In the genomic region with DNA sequence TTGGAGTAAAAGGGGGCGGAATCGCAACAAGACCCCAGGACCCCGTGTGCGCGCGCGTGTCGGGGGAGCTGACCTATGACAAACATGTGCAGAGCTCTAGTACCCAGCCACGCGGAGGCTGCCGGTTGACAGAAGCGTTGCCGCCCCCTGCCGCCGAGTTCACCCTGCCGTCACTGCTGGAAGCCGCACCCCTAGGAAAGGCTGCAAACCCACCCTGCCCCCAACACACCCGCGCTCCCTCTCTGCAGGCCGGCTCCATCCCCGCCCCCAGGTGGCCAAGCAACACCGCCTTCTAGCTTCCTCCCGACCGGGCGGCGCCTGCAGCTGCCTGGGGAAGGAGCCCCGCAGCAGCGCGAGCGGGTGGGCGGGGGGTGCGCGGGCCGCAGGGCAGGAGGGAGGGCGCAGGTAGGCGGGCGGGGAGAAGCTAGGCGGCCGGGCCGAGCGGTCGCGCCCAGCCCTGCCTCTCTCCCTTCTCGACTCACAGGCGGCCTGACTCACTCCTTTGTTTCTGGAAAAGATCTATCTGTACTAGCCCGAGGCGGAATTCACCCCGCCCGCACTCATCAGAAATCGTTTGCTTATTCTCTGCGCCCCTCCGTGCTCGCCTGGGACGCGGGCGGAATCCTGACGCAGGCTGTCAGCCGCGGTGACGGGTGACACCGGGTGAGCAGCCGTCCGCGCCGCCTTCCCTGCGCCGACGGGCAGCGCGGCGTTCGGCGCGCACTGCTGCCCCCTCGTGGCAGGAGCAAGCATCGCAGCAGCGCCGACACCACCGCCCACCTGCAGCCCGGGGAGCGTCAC, we compare ENCODE assay signal across 8 cellular contexts.
DNase-seq lines count a peak whose midpoint lies in the region; ATAC-seq and TF ChIP-seq lines count a peak whose summit lies in the region.

No MANE protein-coding gene starts in this region.

- no peaks in the 10 kb centered on the region for H3K79me2 ChIP-seq in osteoblast (ENCODE audit: insufficient read depth, low read length)

- H4K20me1 ChIP-seq in osteoblast (ENCODE audit: insufficient read depth, low read length): no peaks in the 10 kb centered on the region

- intact Hi-C loops in head of caudate nucleus (cut with DNase I): loop anchor here (5.0 to 10.0 kb wide), 2 partner anchors 92 to 549 kb away; no protein-coding TSS in a partner anchor

- H3K4me2 ChIP-seq in osteoblast (ENCODE audit: insufficient read depth, low read length): peak overlapping the region; percentile 94

- peak overlapping the region; percentile 58 for H3K9ac ChIP-seq in SK-N-MC (ENCODE audit: insufficient read length)

- H3K4me1 ChIP-seq in osteoblast (ENCODE audit: insufficient read depth, low read length) (peaks cover 29% of the 10 kb centered on the region), thoracic aorta (ENCODE audit: control insufficient read depth in 1 of 2, low read depth in 2 of 2) (peaks cover 0 to 9% of the 10 kb centered on the region in 2 donors)

- peak overlapping the region; percentile 83 for H3K4me3 Mint-ChIP-seq in activated naive CD4-positive, alpha-beta T cell treated with anti-CD3 and anti-CD28 coated beads, Interleukin-2, amount 50 U/mL, for 24 hours

- H2AFZ ChIP-seq in osteoblast (ENCODE audit: low read length): peak overlapping the region; percentile 54

- peaks cover 21% of the 10 kb centered on the region for H3K4me1 Mint-ChIP-seq in activated naive CD4-positive, alpha-beta T cell treated with anti-CD3 and anti-CD28 coated beads, Interleukin-2, amount 50 U/mL, for 24 hours

- peak; percentile 94 for DNase-seq in NCI-H1092 (lab: John Stamatoyannopoulos, UW)
- DNase-seq in SK-N-MC (ENCODE audit: low read depth, low spot score): no peak
- DNase-seq in head of caudate nucleus: peak; percentile 67 to 94 (median 86)
- DNase-seq in osteoblast (ENCODE audit: insufficient read length, low spot score, missing footprints): peak; percentile 96
- peak; percentile 69 for DNase-seq in thoracic aorta (ENCODE audit: low spot score)

- TF ChIP-seq CTCF in GM12801 (IDR thresholded peaks at IDR 0.05; ENCODE audit: extremely low read depth, insufficient read length) (peak; percentile 97), osteoblast (IDR thresholded peaks at IDR 0.05; ENCODE audit: extremely low read depth, low read depth, low read length) (peak; percentile 97), thoracic aorta (IDR thresholded peaks at IDR 0.05) (peak; percentile 98)

- no peaks in the 10 kb centered on the region for H3K27me3 Mint-ChIP-seq in activated naive CD4-positive, alpha-beta T cell treated with anti-CD3 and anti-CD28 coated beads, Interleukin-2, amount 50 U/mL, for 24 hours

- H3K9me3 Mint-ChIP-seq in activated naive CD4-positive, alpha-beta T cell treated with anti-CD3 and anti-CD28 coated beads, Interleukin-2, amount 50 U/mL, for 24 hours: no peaks in the 10 kb centered on the region

- H3K27ac ChIP-seq in SK-N-MC (no peak overlapping the region), osteoblast (ENCODE audit: low read depth, low read length) (peak overlapping the region; percentile 99), thoracic aorta (peak overlapping the region; percentile 85 to 92)

- no peaks in the 10 kb centered on the region for H3K27me3 ChIP-seq in osteoblast (ENCODE audit: insufficient read depth, low read length)
- H3K27me3 ChIP-seq in thoracic aorta (replicated peaks; ENCODE audit: insufficient read depth): no peaks in the 10 kb centered on the region

- no peaks in the 10 kb centered on the region for H3K9me3 ChIP-seq in SK-N-MC (ENCODE audit: low read depth, low read length)
- no peaks in the 10 kb centered on the region for H3K9me3 ChIP-seq in osteoblast (ENCODE audit: low read depth, low read length)
- H3K9me3 ChIP-seq in thoracic aorta: no peaks in the 10 kb centered on the region

- H3K36me3 ChIP-seq in SK-N-MC (ENCODE audit: insufficient read depth, low read length) (no peaks in the 10 kb centered on the region), osteoblast (ENCODE audit: insufficient read depth, low read length) (no peaks in the 10 kb centered on the region), thoracic aorta (no peaks in the 10 kb centered on the region)

- ATAC-seq in HG02642 (IDR thresholded peaks at IDR 0.05; ENCODE audit: poor library complexity, unreplicated experiment): peak; percentile 91
- ATAC-seq in thoracic aorta (ENCODE audit: insufficient number of reproducible peaks, low FRiP score, low read depth): peak; percentile 75

- peak overlapping the region; percentile 89 for H3K27ac Mint-ChIP-seq in activated naive CD4-positive, alpha-beta T cell treated with anti-CD3 and anti-CD28 coated beads, Interleukin-2, amount 50 U/mL, for 24 hours

- no peaks in the 10 kb centered on the region for H3K36me3 Mint-ChIP-seq in activated naive CD4-positive, alpha-beta T cell treated with anti-CD3 and anti-CD28 coated beads, Interleukin-2, amount 50 U/mL, for 24 hours

- peak overlapping the region; percentile 92 for H3K4me3 ChIP-seq in SK-N-MC
- H3K4me3 ChIP-seq in osteoblast (ENCODE audit: insufficient read depth, low read length): peak overlapping the region; percentile 73
- peak overlapping the region; percentile 84 for H3K4me3 ChIP-seq in thoracic aorta
